1 cellular context compared by ENCODE assay signal in the genomic region with DNA sequence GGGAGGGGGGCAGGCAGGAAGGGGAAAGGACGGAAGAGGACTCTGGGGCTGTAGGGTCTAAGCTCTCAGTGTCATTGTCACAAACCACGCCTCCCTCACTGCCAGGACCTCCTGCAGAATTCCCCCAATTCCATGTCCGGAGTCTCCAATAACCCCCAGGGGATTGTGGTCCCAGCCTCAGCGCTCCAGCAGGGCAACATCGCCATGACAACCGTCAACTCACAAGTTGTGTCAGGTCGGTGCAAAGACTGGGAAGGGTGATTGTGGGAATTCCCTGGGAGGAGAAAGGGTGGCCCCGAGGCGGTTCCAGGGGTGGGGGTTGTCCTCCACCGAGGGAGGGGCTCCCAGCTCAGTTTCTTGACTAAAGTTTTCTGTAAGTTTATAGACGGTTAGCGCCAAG.
TF ChIP-seq lines count a peak whose summit lies in the region.

No MANE protein-coding gene starts in this region.

TF ChIP-seq in GM23338, 12 proteins besides CTCF, POLR2A, EP300 and RAD21 (continued from another document):
- TF ChIP-seq, protein P1, sequence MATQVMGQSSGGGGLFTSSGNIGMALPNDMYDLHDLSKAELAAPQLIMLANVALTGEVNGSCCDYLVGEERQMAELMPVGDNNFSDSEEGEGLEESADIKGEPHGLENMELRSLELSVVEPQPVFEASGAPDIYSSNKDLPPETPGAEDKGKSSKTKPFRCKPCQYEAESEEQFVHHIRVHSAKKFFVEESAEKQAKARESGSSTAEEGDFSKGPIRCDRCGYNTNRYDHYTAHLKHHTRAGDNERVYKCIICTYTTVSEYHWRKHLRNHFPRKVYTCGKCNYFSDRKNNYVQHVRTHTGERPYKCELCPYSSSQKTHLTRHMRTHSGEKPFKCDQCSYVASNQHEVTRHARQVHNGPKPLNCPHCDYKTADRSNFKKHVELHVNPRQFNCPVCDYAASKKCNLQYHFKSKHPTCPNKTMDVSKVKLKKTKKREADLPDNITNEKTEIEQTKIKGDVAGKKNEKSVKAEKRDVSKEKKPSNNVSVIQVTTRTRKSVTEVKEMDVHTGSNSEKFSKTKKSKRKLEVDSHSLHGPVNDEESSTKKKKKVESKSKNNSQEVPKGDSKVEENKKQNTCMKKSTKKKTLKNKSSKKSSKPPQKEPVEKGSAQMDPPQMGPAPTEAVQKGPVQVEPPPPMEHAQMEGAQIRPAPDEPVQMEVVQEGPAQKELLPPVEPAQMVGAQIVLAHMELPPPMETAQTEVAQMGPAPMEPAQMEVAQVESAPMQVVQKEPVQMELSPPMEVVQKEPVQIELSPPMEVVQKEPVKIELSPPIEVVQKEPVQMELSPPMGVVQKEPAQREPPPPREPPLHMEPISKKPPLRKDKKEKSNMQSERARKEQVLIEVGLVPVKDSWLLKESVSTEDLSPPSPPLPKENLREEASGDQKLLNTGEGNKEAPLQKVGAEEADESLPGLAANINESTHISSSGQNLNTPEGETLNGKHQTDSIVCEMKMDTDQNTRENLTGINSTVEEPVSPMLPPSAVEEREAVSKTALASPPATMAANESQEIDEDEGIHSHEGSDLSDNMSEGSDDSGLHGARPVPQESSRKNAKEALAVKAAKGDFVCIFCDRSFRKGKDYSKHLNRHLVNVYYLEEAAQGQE (IDR thresholded peaks at IDR 0.05; ENCODE audit: unreplicated experiment): no peak
- TF ChIP-seq, protein P2, sequence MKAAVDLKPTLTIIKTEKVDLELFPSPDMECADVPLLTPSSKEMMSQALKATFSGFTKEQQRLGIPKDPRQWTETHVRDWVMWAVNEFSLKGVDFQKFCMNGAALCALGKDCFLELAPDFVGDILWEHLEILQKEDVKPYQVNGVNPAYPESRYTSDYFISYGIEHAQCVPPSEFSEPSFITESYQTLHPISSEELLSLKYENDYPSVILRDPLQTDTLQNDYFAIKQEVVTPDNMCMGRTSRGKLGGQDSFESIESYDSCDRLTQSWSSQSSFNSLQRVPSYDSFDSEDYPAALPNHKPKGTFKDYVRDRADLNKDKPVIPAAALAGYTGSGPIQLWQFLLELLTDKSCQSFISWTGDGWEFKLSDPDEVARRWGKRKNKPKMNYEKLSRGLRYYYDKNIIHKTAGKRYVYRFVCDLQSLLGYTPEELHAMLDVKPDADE (IDR thresholded peaks at IDR 0.05): no peak
- TF ChIP-seq EZH2 (IDR thresholded peaks at IDR 0.05; ENCODE audit: low read depth, unreplicated experiment) (no peak), CREB1 (CRISPR knock-in tag; IDR thresholded peaks at IDR 0.05; ENCODE audit: low read depth) (no peak)
